8 cellular contexts compared by ENCODE assay signal in the genomic region with DNA sequence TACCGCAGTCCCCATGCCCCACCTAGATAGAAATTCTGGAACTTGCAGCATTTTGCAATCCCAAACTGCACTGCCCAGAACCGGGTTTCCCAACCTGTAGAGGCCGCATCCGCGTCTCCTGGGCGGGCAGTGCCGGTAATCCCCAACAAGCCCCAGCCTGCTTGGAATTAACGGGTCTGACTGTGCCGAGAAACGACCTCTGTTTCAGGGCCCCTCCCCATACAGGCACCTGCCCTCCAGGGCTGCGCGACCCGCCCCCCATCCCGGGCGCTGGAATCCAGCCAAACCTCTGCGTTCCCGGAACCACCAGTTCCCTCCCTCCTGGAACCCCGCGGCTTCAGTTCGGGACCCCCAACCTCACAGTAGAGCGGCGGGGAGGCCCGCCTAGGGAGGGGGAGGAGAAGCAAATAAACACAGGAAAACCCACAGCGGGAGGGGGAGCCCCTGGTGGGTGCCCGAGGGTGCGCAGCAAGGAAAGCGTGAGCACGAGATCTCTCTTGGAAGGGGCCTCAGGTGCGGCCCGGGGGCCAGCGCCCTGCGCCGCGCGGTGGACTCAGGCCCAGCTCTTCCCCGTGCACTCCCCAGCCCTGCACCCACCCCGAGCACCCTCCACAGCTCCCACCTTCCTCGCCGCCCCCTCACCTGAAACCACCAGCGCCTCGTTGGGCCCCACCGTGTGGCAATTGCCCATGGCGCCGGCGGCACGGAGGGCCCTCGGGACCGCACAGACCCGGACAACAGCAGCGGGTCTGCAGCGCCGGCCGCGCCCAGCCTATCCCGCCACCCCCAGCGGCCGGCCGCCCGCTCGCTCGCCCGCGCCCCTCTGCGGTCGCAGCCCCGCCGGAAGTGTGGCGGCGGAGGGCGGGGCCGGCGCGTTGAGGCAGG. TPM values are rescaled to one million over a fixed set of nuclear protein-coding genes. Genes with fewer than 3 reads are reported as not detected.
DNase-seq lines count a peak whose midpoint lies in the region; ATAC-seq and TF ChIP-seq lines count a peak whose summit lies in the region.

A gene with protein sequence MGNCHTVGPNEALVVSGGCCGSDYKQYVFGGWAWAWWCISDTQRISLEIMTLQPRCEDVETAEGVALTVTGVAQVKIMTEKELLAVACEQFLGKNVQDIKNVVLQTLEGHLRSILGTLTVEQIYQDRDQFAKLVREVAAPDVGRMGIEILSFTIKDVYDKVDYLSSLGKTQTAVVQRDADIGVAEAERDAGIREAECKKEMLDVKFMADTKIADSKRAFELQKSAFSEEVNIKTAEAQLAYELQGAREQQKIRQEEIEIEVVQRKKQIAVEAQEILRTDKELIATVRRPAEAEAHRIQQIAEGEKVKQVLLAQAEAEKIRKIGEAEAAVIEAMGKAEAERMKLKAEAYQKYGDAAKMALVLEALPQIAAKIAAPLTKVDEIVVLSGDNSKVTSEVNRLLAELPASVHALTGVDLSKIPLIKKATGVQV (minus strand): TSS at position 850 of the 885 bp plus-strand sequence. CDS start 159 bp downstream, at position 691.

- H3K27me3 ChIP-seq in IMR-90 (ENCODE audit: control insufficient read depth, insufficient read depth, low read length) (no peaks in the 10 kb centered on the region), RWPE2 (ENCODE audit: insufficient read depth, poor library complexity, severe bottlenecking) (no peaks in the 10 kb centered on the region), gastroesophageal sphincter (no peaks in the 10 kb centered on the region), thoracic aorta (replicated peaks; ENCODE audit: insufficient read depth) (no peaks in the 10 kb centered on the region)

- no TSS peak for BruUV-seq in IMR-90 (replicated peaks; lab: Mats Ljungman, UMichigan)

- peak within 1 kb of the TSS; percentile 91 for H4K91ac ChIP-seq in IMR-90 (ENCODE audit: insufficient read depth, low read depth, low read length)

- H3K4me1 ChIP-seq in IMR-90 (ENCODE audit: control insufficient read depth, insufficient read depth, low read length) (peaks cover 9% of the 10 kb centered on the region), RWPE2 (ENCODE audit: insufficient read depth, poor library complexity, severe bottlenecking) (peaks cover 24% of the 10 kb centered on the region), gastroesophageal sphincter (peaks cover 0 to 68% (median 11%) of the 10 kb centered on the region in 3 donors), thoracic aorta (ENCODE audit: control insufficient read depth in 1 of 2, low read depth in 2 of 2) (peaks cover 26 to 50% of the 10 kb centered on the region in 2 donors)

- peak within 1 kb of the TSS; percentile 76 for H3K27ac ChIP-seq in IMR-90 (ENCODE audit: insufficient read depth, low read length)
- peak within 1 kb of the TSS; percentile 88 for H3K27ac ChIP-seq in RWPE2 (ENCODE audit: poor library complexity, severe bottlenecking)
- H3K27ac ChIP-seq in gastroesophageal sphincter = peak within 1 kb of the TSS; percentile 73 to 96 (median 93)
- H3K27ac ChIP-seq in thoracic aorta = peak within 1 kb of the TSS; percentile 88 to 97

- peak within 1 kb of the TSS; percentile 79 for H3K4me3 ChIP-seq in IMR-90 (ENCODE audit: insufficient read depth, low read depth, low read length)
- H3K4me3 ChIP-seq in RWPE2 (ENCODE audit: severe bottlenecking) = peak within 1 kb of the TSS; percentile 53
- peak within 1 kb of the TSS; percentile 67 to 97 for H3K4me3 ChIP-seq in gastroesophageal sphincter
- H3K4me3 ChIP-seq in thoracic aorta = peak within 1 kb of the TSS; percentile 95

- POLR2A ChIA-PET in IMR-90 (lab: Charles Lee; ENCODE audit: unreplicated experiment) = no interaction called here

- peaks cover 16 to 58% of the 10 kb centered on the region in 2 experiments; a peak in 3 of 4 replicates for H3K79me1 ChIP-seq in IMR-90 (ENCODE audit: low read depth in 1 of 2, low read length in 2 of 2)

- H4K20me1 ChIP-seq in IMR-90 (ENCODE audit: insufficient read depth, low read length) = peaks cover 21% of the 10 kb centered on the region; the same call in 1 of the 2 replicates

- TF ChIP-seq EP300 in gastroesophageal sphincter (IDR thresholded peaks at IDR 0.05) = no peak

- H2AK9ac ChIP-seq in IMR-90 (replicated peaks; ENCODE audit: low read depth, low read length, poor library complexity) = peak within 1 kb of the TSS; percentile 97

- H3K14ac ChIP-seq in IMR-90 (replicated peaks; ENCODE audit: low read depth, low read length) = peak within 1 kb of the TSS; percentile 100

- H3K4me2 ChIP-seq in IMR-90 (ENCODE audit: low read depth, low read length) = peak within 1 kb of the TSS; percentile 94

- peaks cover 20% of the 10 kb centered on the region for H3K9me1 ChIP-seq in IMR-90 (ENCODE audit: insufficient read depth, low read length)

- peak; percentile 27; the same call in 1 of the 2 replicates for TF ChIP-seq CTCF in IMR-90 (conservative IDR thresholded peaks at IDR 0.05; ENCODE audit: low read depth, low read length)
- TF ChIP-seq CTCF in RWPE2 (IDR thresholded peaks at IDR 0.05; ENCODE audit: poor library complexity, severe bottlenecking) = peak; percentile 23
- TF ChIP-seq CTCF in gastroesophageal sphincter (IDR thresholded peaks at IDR 0.05) = peak in 3 of 4 experiments; percentile 15 to 39 (median 26)
- TF ChIP-seq CTCF in omental fat pad (IDR thresholded peaks at IDR 0.05) = peak in 1 of 3 donors; percentile 6
- TF ChIP-seq CTCF in thoracic aorta (IDR thresholded peaks at IDR 0.05) = peak; percentile 27

- peak within 1 kb of the TSS; percentile 91 for H3K9ac ChIP-seq in IMR-90 (ENCODE audit: low read depth, low read length)

- H3K36me3 ChIP-seq in IMR-90 (ENCODE audit: control insufficient read depth, insufficient read depth, low read length) (no peaks in the 10 kb centered on the region), RWPE2 (ENCODE audit: low read depth) (0 out of 2 replicates have a peak, but pooled peaks cover 14% of the 10 kb centered on the region), gastroesophageal sphincter (no peaks in the 10 kb centered on the region), thoracic aorta (no peaks in the 10 kb centered on the region)

- DNase-seq in EL (peak; percentile 53), IMR-90 (peak; percentile 30), RWPE2 (ENCODE audit: low spot score) (peak; percentile 92), omental fat pad (ENCODE audit: low spot score) (peak; percentile 59), thoracic aorta (ENCODE audit: low spot score) (peak; percentile 19)
- DNase-seq in activated naive CD4-positive, alpha-beta T cell (lab: John Stamatoyannopoulos, UW) = peak; percentile 25 to 63 (median 53)

- dilution Hi-C loops in IMR-90 (cut with HindIII; ENCODE audit: low sequenced_read_pairs, unreplicated experiment) = no loop called here

- TF ChIP-seq RAD21 in IMR-90 (IDR thresholded peaks at IDR 0.05; ENCODE audit: low read length) = no peak

- WGBS in IMR-90 (ENCODE audit: extremely low coverage in 2 of 2, insufficient read length in 1 of 2), 2 experiments = 2% methylated on average over 26 of the region's 73 CpGs; no CpG with 5 or more reads in 1 of the 2 experiments
- no CpG with 5 or more reads among the region's 73 CpGs for WGBS in gastroesophageal sphincter (ENCODE audit: low coverage in 1 of 2), 2 donors

- H2BK15ac ChIP-seq in IMR-90 (ENCODE audit: low read depth, low read length) = peak within 1 kb of the TSS; percentile 53; the same call in 1 of the 3 replicates

- peak within 1 kb of the TSS; percentile 84 for H3K18ac ChIP-seq in IMR-90 (ENCODE audit: low read depth, low read length)

- peak within 1 kb of the TSS; percentile 39; the same call in 1 of the 2 replicates for H2BK20ac ChIP-seq in IMR-90 (ENCODE audit: low read depth, low read length)

- in situ Hi-C loops in IMR-90 (cut with MboI; ENCODE audit: low sequenced_read_pairs) = no loop called here

- H2BK5ac ChIP-seq in IMR-90 (ENCODE audit: low read depth, low read length, poor library complexity, severe bottlenecking) = peak within 1 kb of the TSS; percentile 45

- TF ChIP-seq POLR2A in IMR-90 (IDR thresholded peaks at IDR 0.05; ENCODE audit: low read depth, low read length) = no peak
- TF ChIP-seq POLR2A in gastroesophageal sphincter (IDR thresholded peaks at IDR 0.05) = peak; percentile 61 to 63

- H2AK5ac ChIP-seq in IMR-90 (ENCODE audit: low read depth, low read length) = peak within 1 kb of the TSS; percentile 80

- intact Hi-C loops in IMR-90 (cut with micrococcal nuclease) = loop anchor here (1.0 kb wide), 1 partner anchor 134 kb away; no protein-coding TSS in a partner anchor

- peak within 1 kb of the TSS; percentile 66 for H2BK120ac ChIP-seq in IMR-90 (ENCODE audit: low read depth, low read length)

- ATAC-seq in IMR-90 (ENCODE audit: low read depth) (peak; percentile 84), RWPE2 (ENCODE audit: low read depth) (peak; percentile 88), gastroesophageal sphincter (peak; percentile 86), omental fat pad (ENCODE audit: low FRiP score) (peak; percentile 94), thoracic aorta (ENCODE audit: insufficient number of reproducible peaks, low FRiP score, low read depth) (peak; percentile 48), HG03439 (IDR thresholded peaks at IDR 0.05; ENCODE audit: unreplicated experiment) (no peak)

- H3K9me3 ChIP-seq in IMR-90 (ENCODE audit: control insufficient read depth, insufficient read depth, low read length) = no peaks in the 10 kb centered on the region
- no peaks in the 10 kb centered on the region for H3K9me3 ChIP-seq in RWPE2 (ENCODE audit: severe bottlenecking)
- H3K9me3 ChIP-seq in gastroesophageal sphincter = no peaks in the 10 kb centered on the region
- no peaks in the 10 kb centered on the region for H3K9me3 ChIP-seq in thoracic aorta

- CTCF ChIA-PET in IMR-90 (lab: Yijun Ruan, JAX) = interaction anchor here (2.3 to 2.8 kb wide), 2 partner anchors 133 to 170 kb away, joined by 11 to 15 read pairs; a partner anchor contains a TSS

- peak within 1 kb of the TSS; percentile 95 for H2AFZ ChIP-seq in IMR-90 (replicated peaks; ENCODE audit: low read length, poor library complexity)

- H3K23ac ChIP-seq in IMR-90 (ENCODE audit: low read depth, low read length) = peak within 1 kb of the TSS; percentile 98

- H3K4ac ChIP-seq in IMR-90 (ENCODE audit: low read depth, low read length) = peak within 1 kb of the TSS; percentile 93

- H4K8ac ChIP-seq in IMR-90 (ENCODE audit: low read depth in 2 of 2, low read length in 2 of 2) = peak within 1 kb of the TSS; percentile 82 to 97

- peak within 1 kb of the TSS; percentile 74; the same call in 1 of the 2 replicates for H3K56ac ChIP-seq in IMR-90 (ENCODE audit: extremely low read depth, insufficient read depth, low read length)

- H4K5ac ChIP-seq in IMR-90 (ENCODE audit: low read depth, low read length) = peak within 1 kb of the TSS; percentile 95

TF ChIP-seq in IMR-90, 13 proteins besides CTCF, POLR2A, EP300 and RAD21 (continues in another document):
- TF ChIP-seq NFE2L2 (IDR thresholded peaks at IDR 0.05; ENCODE audit: low read depth, low read length) = no peak
- no peak for TF ChIP-seq MAFK (IDR thresholded peaks at IDR 0.05; ENCODE audit: low read depth, low read length)
- TF ChIP-seq FOS (IDR thresholded peaks at IDR 0.05; ENCODE audit: low read depth, low read length) = no peak

RNA-seq across cellular contexts. Expression of the gene that starts here (rescaled TPM):
- total RNA-seq in IMR-90 (2012; rRNA removed) (19.7 and 31.1 TPM in 2 replicates), gastroesophageal sphincter (100 to 1,000 TPM in 2 of 4 donors, 10 to 100 TPM in 2; 71.6 to 107 (median 91.2) TPM), omental fat pad (10 to 100 TPM; 51.1 to 95.0 (median 68.3) TPM), thoracic aorta (10 to 100 TPM; 71.3 to 92.1 TPM)
- 60.1 and 67.9 TPM in 2 replicates for polyA plus RNA-seq in IMR-90 (2012; rRNA removed)
- polyA plus RNA-seq in IMR-90 (2012; cell fraction: cytosol; rRNA removed) = 52.9 and 71.4 TPM in 2 replicates
- polyA plus RNA-seq in IMR-90 (2012; cell fraction: nucleus; rRNA removed; ENCODE audit: low replicate concordance) = 61.2 and 61.8 TPM in 2 replicates

Comparison
In these comparisons a context has a peak if more than half of its experiments do, and no peak if none do; other contexts are left out.
1. DNase-seq: peak in every context shown above with its lines; median percentile 92 in RWPE2; 59 in omental fat pad; 53 in EL; 53 in activated naive CD4-positive, alpha-beta T cell; 30 in IMR-90; 19 in thoracic aorta.